9 cellular contexts compared by ENCODE assay signal in the genomic region with DNA sequence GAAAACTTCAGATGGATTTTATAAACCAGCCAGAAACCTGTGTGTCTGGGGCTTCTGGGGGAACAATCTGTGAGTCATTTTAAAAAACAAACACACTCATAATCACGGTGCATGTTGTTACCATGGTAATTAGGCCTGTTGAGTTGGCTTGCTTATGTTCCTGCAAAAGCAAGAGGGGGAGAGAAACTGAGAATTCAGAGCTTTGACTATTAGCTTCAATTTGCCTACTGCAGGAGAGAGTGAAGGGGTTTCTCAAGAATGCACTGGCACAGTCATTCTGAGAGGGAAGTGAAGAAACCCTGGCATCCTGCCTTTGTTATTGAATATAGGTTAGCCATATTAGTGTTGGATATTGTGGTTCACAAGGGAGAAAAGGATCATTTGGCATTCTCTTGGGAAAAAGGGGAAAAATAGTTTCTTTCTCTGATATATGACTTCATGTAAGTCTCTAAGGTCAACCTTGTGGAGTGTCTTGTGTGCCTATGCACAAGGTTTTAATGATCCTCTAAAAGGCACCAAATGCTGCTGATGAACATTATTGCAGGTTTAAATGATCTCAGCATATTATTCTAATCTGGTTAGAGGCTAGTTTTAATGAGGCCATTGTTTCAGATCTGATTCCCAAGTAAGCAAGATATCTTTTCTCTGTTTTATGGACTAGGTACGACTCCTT. TPM values are rescaled to one million over a fixed set of nuclear protein-coding genes. Genes with fewer than 3 reads are reported as not detected.
A peak's percentile ranks its signal among the peaks of the same experiment; 100 is the strongest.
DNase-seq lines count a peak whose midpoint lies in the region; ATAC-seq and TF ChIP-seq lines count a peak whose summit lies in the region.
"Had no signal": no experiment of that assay in that cellular context is flagged by ENCODE, and none has a peak within 500 bp of the region (broad histone marks: within the 10 kb centered on the region; RNA-seq: fewer than 3 reads in every experiment).

No MANE protein-coding gene starts in this region.

- peaks cover under 1 to 32% (median 24%) of the 10 kb centered on the region in 3 donors for H3K36me3 Mint-ChIP-seq in naive thymus-derived CD8-positive, alpha-beta T cell

- DNase-seq in COR-L47 (lab: John Stamatoyannopoulos, UW), result peak; percentile 87
- DNase-seq in NCI-H446 treated with DMSO at 0.1 percent for 48 hours (lab: John Stamatoyannopoulos, UW), result peak; percentile 81
- peak; percentile 92 to 98 for DNase-seq in cardiac fibroblast (ENCODE audit: low read depth in 2 of 2)
- DNase-seq in naive thymus-derived CD8-positive, alpha-beta T cell, result peak in 2 of 10 donors; percentile 33 to 38
- no peak for DNase-seq in G401 (ENCODE audit: low spot score)
- no peak for DNase-seq in T-helper 9 cell

- no peaks in the 10 kb centered on the region for H3K27me3 Mint-ChIP-seq in naive thymus-derived CD8-positive, alpha-beta T cell

- peak; percentile 94 for ATAC-seq in GM18907 (IDR thresholded peaks at IDR 0.05; ENCODE audit: unreplicated experiment)
- ATAC-seq in HG03066 (IDR thresholded peaks at IDR 0.05; ENCODE audit: low read depth, unreplicated experiment), result peak; percentile 97
- peak; percentile 54 to 69 for ATAC-seq in naive thymus-derived CD8-positive, alpha-beta T cell

- H3K4me3 ChIP-seq in cardiac fibroblast (replicated peaks in 1 of 2; ENCODE audit: low read depth in 2 of 2, low read length in 2 of 2), result no peak overlapping the region
- H3K4me3 ChIP-seq: SK-N-MC had no signal

- H3K9me3 Mint-ChIP-seq in naive thymus-derived CD8-positive, alpha-beta T cell, result no peaks in the 10 kb centered on the region

- in situ Hi-C loops in G401 (cut with HindIII; ENCODE audit: low sequenced_read_pairs), result no loop called here

- H3K27ac Mint-ChIP-seq in naive thymus-derived CD8-positive, alpha-beta T cell, result peak overlapping the region in 9 of 10 donors; percentile 18 to 75 (median 58)

- POLR2A ChIA-PET in naive thymus-derived CD8-positive, alpha-beta T cell (lab: Charles Lee), result interaction anchor here (0.6 to 1.2 kb wide), 2 partner anchors 10 to 63 kb away, joined by 3 to 4 read pairs; no protein-coding TSS in a partner anchor

- peaks cover 30 to 71% (median 66%) of the 10 kb centered on the region in 4 donors for H3K4me1 Mint-ChIP-seq in naive thymus-derived CD8-positive, alpha-beta T cell

- no peak for TF ChIP-seq CTCF in cardiac fibroblast (IDR thresholded peaks at IDR 0.05; ENCODE audit: low read depth, low read length)

- peak overlapping the region in 9 of 10 donors; percentile 11 to 62 (median 34) for H3K4me3 Mint-ChIP-seq in naive thymus-derived CD8-positive, alpha-beta T cell

RNA-seq across cellular contexts. Expression of a gene that starts 12.9 kb away (rescaled TPM):
- 10 to 100 TPM; 57.8 to 66.7 TPM for total RNA-seq in naive thymus-derived CD8-positive, alpha-beta T cell
- 100 to 1,000 TPM; 115 to 172 (median 122) TPM for polyA plus RNA-seq in naive thymus-derived CD8-positive, alpha-beta T cell
- not detected in 2 replicates for total RNA-seq in G401 (2014; rRNA removed; shearing (Covaris generic))

Comparison
In these comparisons a context has a peak if more than half of its experiments do, and no peak if none do; other contexts are left out.
1. DNase-seq: peak in COR-L47 (single experiment), NCI-H446 treated with DMSO at 0.1 percent for 48 hours (single experiment) and cardiac fibroblast (2 of 2); none in G401 (single experiment) and T-helper 9 cell (single experiment).
2. RNA of a gene that starts 12.9 kb away (total RNA-seq): 57.8 to 66.7 TPM in naive thymus-derived CD8-positive, alpha-beta T cell; not detected in G401; every median in the first group is over 10 times any median in the second.
3. Peak in every context shown above with its lines, with median percentiles within 50 percentile points of each other: ATAC-seq.